11 cellular contexts compared by ENCODE assay signal in the genomic region with DNA sequence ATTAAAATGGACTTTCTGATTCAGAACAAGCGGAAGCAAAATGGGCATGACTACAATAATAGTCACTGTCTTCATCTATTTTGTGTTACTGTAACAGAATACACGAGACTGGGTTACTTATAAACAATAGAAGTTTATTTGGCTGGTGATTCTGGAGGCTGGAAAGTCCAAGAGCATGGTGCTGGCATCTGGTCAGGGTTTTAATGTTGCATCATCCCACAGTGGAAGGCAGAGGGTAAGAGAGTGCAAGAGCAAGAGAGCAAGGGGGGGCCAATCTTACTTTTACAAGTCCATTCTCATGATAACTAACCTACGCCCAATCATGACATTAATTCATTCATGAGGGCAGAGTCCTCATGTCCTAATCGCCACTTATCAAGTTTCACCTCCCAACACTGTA.
"Had no signal": no experiment of that assay in that cellular context is flagged by ENCODE, and none has a peak within 500 bp of the region (broad histone marks: within the 10 kb centered on the region; RNA-seq: fewer than 3 reads in every experiment).

No MANE protein-coding gene starts in this region.

- H2AFZ ChIP-seq: GM23248, GM23338 had no signal

- H3K4me2 ChIP-seq: GM23338 had no signal

- FAIRE-seq: H1, H54 had no signal

- ATAC-seq: GM23338, HCT116 had no signal

- H3K9ac ChIP-seq: GM23248 had no signal

- H3K27ac ChIP-seq: GM23248 had no signal

- H3K4me3 ChIP-seq: GM23248, GM23338, HAP-1 had no signal

- DNase-seq: GM23248, GOT3, H7, H9, HCEC 1CT, HFFc6 had no signal

- H3K4me1 ChIP-seq: HAP-1 had no signal

- H3K36me3 ChIP-seq: HAP-1 had no signal
